ENCODE assay signal across 11 cellular contexts in genomic region chr22:37241351-37242142, GRCh38. TPM values are rescaled to one million over a fixed set of nuclear protein-coding genes. Genes with fewer than 3 reads are reported as not detected.
DNase-seq lines count a peak whose midpoint lies in the region; ATAC-seq and TF ChIP-seq lines count a peak whose summit lies in the region.
"Had no signal": no experiment of that assay in that cellular context is flagged by ENCODE, and none has a peak within 500 bp of the region (broad histone marks: within the 10 kb centered on the region; RNA-seq: fewer than 3 reads in every experiment).

No MANE protein-coding gene starts in this region.

- H3K36me3 ChIP-seq in DND-41 (ENCODE audit: insufficient read depth, low read length): peaks cover 52% of the 10 kb centered on the region
- no peaks in the 10 kb centered on the region for H3K36me3 ChIP-seq in neural progenitor cell
- H3K36me3 ChIP-seq: sigmoid colon had no signal

- H2AFZ ChIP-seq in DND-41 (ENCODE audit: low read depth, low read length): no peak overlapping the region
- no peak overlapping the region for H2AFZ ChIP-seq in neural progenitor cell (replicated peaks)

- H3K4me3 Mint-ChIP-seq in activated naive CD4-positive, alpha-beta T cell treated with anti-CD3 and anti-CD28 coated beads, Interleukin-2, amount 50 U/mL, for 24 hours: peak overlapping the region; percentile 86
- H3K4me3 Mint-ChIP-seq in naive thymus-derived CD8-positive, alpha-beta T cell: peak overlapping the region; percentile 80 to 99 (median 98)
- H3K4me3 Mint-ChIP-seq in neural progenitor cell: no peak overlapping the region

- no peak for ATAC-seq in DND-41 (ENCODE audit: insufficient read depth, low read depth)
- ATAC-seq in naive thymus-derived CD8-positive, alpha-beta T cell: no peak

- no peak for TF ChIP-seq CTCF in DND-41 (IDR thresholded peaks at IDR 0.05; ENCODE audit: borderline replicate concordance, extremely low read depth, low read length, poor library complexity, severe bottlenecking)
- no peak for TF ChIP-seq CTCF in neural progenitor cell (IDR thresholded peaks at IDR 0.05)

- H3K27me3 ChIP-seq in DND-41 (ENCODE audit: insufficient read depth, low read length, poor library complexity) (no peaks in the 10 kb centered on the region), neural progenitor cell (no peaks in the 10 kb centered on the region)

- H3K4me2 ChIP-seq in DND-41 (ENCODE audit: insufficient read depth, low read length) (peak overlapping the region; percentile 87), neural progenitor cell (no peak overlapping the region)

- H3K36me3 Mint-ChIP-seq in activated naive CD4-positive, alpha-beta T cell treated with anti-CD3 and anti-CD28 coated beads, Interleukin-2, amount 50 U/mL, for 24 hours: peaks cover 22% of the 10 kb centered on the region
- peaks cover 9 to 43% (median 23%) of the 10 kb centered on the region in 3 donors for H3K36me3 Mint-ChIP-seq in naive thymus-derived CD8-positive, alpha-beta T cell
- H3K36me3 Mint-ChIP-seq in neural progenitor cell: no peaks in the 10 kb centered on the region

- peak overlapping the region; percentile 84 for H3K27ac Mint-ChIP-seq in activated naive CD4-positive, alpha-beta T cell treated with anti-CD3 and anti-CD28 coated beads, Interleukin-2, amount 50 U/mL, for 24 hours
- H3K27ac Mint-ChIP-seq in naive thymus-derived CD8-positive, alpha-beta T cell: peak overlapping the region; percentile 86 to 100 (median 98)
- no peak overlapping the region for H3K27ac Mint-ChIP-seq in neural progenitor cell

- DNase-seq in DND-41 (no peak), Kasumi-1 (lab: John Stamatoyannopoulos, UW) (peak; percentile 7 to 11), DMS153 treated with DMSO at 0.1 percent for 48 hours (lab: John Stamatoyannopoulos, UW; ENCODE audit: unreplicated experiment) (no peak), HCEC 1CT (no peak), anterior cingulate cortex (lab: John Stamatoyannopoulos, UW) (no peak), neural progenitor cell (ENCODE audit: low spot score) (no peak)
- peak in 1 of 10 donors; percentile 47 for DNase-seq in naive thymus-derived CD8-positive, alpha-beta T cell

- no peaks in the 10 kb centered on the region for H3K9me3 ChIP-seq in DND-41 (ENCODE audit: insufficient read depth, low read length, severe bottlenecking)
- H3K9me3 ChIP-seq in neural progenitor cell (ENCODE audit: low read depth): no peaks in the 10 kb centered on the region
- H3K9me3 ChIP-seq: sigmoid colon had no signal

- H3K4me3 ChIP-seq in DND-41 (ENCODE audit: low read depth in 1 of 2, low read length in 2 of 2): peak overlapping the region in 1 of 2 experiments; percentile 85; a peak in 2 of 4 replicates
- H3K4me3 ChIP-seq in neural progenitor cell: no peak overlapping the region
- H3K4me3 ChIP-seq: sigmoid colon had no signal

- H3K4me1 Mint-ChIP-seq in activated naive CD4-positive, alpha-beta T cell treated with anti-CD3 and anti-CD28 coated beads, Interleukin-2, amount 50 U/mL, for 24 hours: peaks cover 63% of the 10 kb centered on the region
- H3K4me1 Mint-ChIP-seq in naive thymus-derived CD8-positive, alpha-beta T cell: peaks cover 44 to 75% (median 73%) of the 10 kb centered on the region in 4 donors
- H3K4me1 Mint-ChIP-seq in neural progenitor cell: peaks cover 17% of the 10 kb centered on the region

- peaks cover 52% of the 10 kb centered on the region for H4K20me1 ChIP-seq in DND-41 (ENCODE audit: insufficient read depth, low read length)
- no peaks in the 10 kb centered on the region for H4K20me1 ChIP-seq in neural progenitor cell (ENCODE audit: low read depth)

- peak overlapping the region; percentile 94 for H3K27ac ChIP-seq in DND-41 (ENCODE audit: low read length)
- no peak overlapping the region for H3K27ac ChIP-seq in neural progenitor cell
- H3K27ac ChIP-seq: sigmoid colon had no signal

- no peaks in the 10 kb centered on the region for H3K27me3 Mint-ChIP-seq in activated naive CD4-positive, alpha-beta T cell treated with anti-CD3 and anti-CD28 coated beads, Interleukin-2, amount 50 U/mL, for 24 hours
- no peaks in the 10 kb centered on the region for H3K27me3 Mint-ChIP-seq in naive thymus-derived CD8-positive, alpha-beta T cell
- H3K27me3 Mint-ChIP-seq in neural progenitor cell (ENCODE audit: insufficient read depth, low read depth): peaks cover 5% of the 10 kb centered on the region

- POLR2A ChIA-PET in naive thymus-derived CD8-positive, alpha-beta T cell (lab: Charles Lee): interaction anchor here (0.5 to 27.3 kb wide), 28 partner anchors 10 to 910 kb away, joined by 3 to 1090 read pairs (median 4); partner anchors contain the start of genes CYTH4, GGA1, IL2RB and MFNG

- H3K9ac ChIP-seq in DND-41 (ENCODE audit: low read depth, low read length) (peak overlapping the region; percentile 79), neural progenitor cell (no peak overlapping the region)

- no peaks in the 10 kb centered on the region for H3K9me3 Mint-ChIP-seq in activated naive CD4-positive, alpha-beta T cell treated with anti-CD3 and anti-CD28 coated beads, Interleukin-2, amount 50 U/mL, for 24 hours
- H3K9me3 Mint-ChIP-seq in naive thymus-derived CD8-positive, alpha-beta T cell: no peaks in the 10 kb centered on the region
- H3K9me3 Mint-ChIP-seq in neural progenitor cell: no peaks in the 10 kb centered on the region

- H3K4me1 ChIP-seq in DND-41 (ENCODE audit: insufficient read depth, low read length): peaks cover 66% of the 10 kb centered on the region
- peaks cover 3% of the 10 kb centered on the region for H3K4me1 ChIP-seq in neural progenitor cell
- H3K4me1 ChIP-seq: sigmoid colon had no signal

- H3K79me2 ChIP-seq in DND-41 (ENCODE audit: insufficient read depth, low read length): peaks cover 69% of the 10 kb centered on the region
- H3K79me2 ChIP-seq in neural progenitor cell (ENCODE audit: low read depth): no peaks in the 10 kb centered on the region

- no peaks in the 10 kb centered on the region for H3F3A ChIP-seq in neural progenitor cell (ENCODE audit: low read depth)

RNA-seq across cellular contexts. Expression of gene RAC2, which starts 2.5 kb away (rescaled TPM):
- 100 to 1,000 TPM; 295 to 297 TPM for total RNA-seq in naive thymus-derived CD8-positive, alpha-beta T cell
- polyA plus RNA-seq in naive thymus-derived CD8-positive, alpha-beta T cell: 1,000 to 10,000 TPM in 2 of 3 donors, 100 to 1,000 TPM in 1; 740 to 1,115 (median 1,110) TPM
- 1.7 and 2.1 TPM in 2 replicates for total RNA-seq in neural progenitor cell (ENCODE audit: low replicate concordance)

RNA-seq across cellular contexts. Expression of gene SSTR3, which starts 29.3 kb away (rescaled TPM):
- total RNA-seq in naive thymus-derived CD8-positive, alpha-beta T cell: 10 to 100 TPM; 13.5 to 13.7 TPM
- polyA plus RNA-seq in naive thymus-derived CD8-positive, alpha-beta T cell: 1 to 10 TPM; 2.9 to 7.3 (median 4.2) TPM
- total RNA-seq in neural progenitor cell (ENCODE audit: low replicate concordance): 0.19 and 0.53 TPM in 2 replicates
- total RNA-seq: dermis blood vessel endothelial cell, kidney epithelial cell had no signal

RNA-seq across cellular contexts. Expression of gene CYTH4, which starts 40.8 kb away (rescaled TPM):
- total RNA-seq in naive thymus-derived CD8-positive, alpha-beta T cell: 100 to 1,000 TPM; 177 to 193 TPM
- polyA plus RNA-seq in naive thymus-derived CD8-positive, alpha-beta T cell: 10 to 100 TPM; 48.9 to 60.8 (median 54.6) TPM
- total RNA-seq in neural progenitor cell (ENCODE audit: low replicate concordance): not detected in 2 replicates
- total RNA-seq: kidney epithelial cell had no signal

RNA-seq across cellular contexts. Expression of gene C1QTNF6, which starts 53.5 kb away (rescaled TPM):
- 10 to 100 TPM; 24.6 to 25.7 TPM for total RNA-seq in naive thymus-derived CD8-positive, alpha-beta T cell
- 1 to 10 TPM in 2 of 3 donors, under 1 TPM in 1; 0.68 to 4.0 (median 1.7) TPM for polyA plus RNA-seq in naive thymus-derived CD8-positive, alpha-beta T cell
- total RNA-seq in neural progenitor cell (ENCODE audit: low replicate concordance): 7.2 and 12.2 TPM in 2 replicates

Comparison
In these comparisons a context has a peak if more than half of its experiments do, and no peak if none do; other contexts are left out.
1. DNase-seq: peak in Kasumi-1 (2 of 2); none in DND-41 (single experiment), DMS153 treated with DMSO at 0.1 percent for 48 hours (single experiment), HCEC 1CT (single experiment), anterior cingulate cortex (0 of 58) and neural progenitor cell (single experiment).
2. RNA of gene RAC2, which starts 2.5 kb away (total RNA-seq): 295 to 297 TPM in naive thymus-derived CD8-positive, alpha-beta T cell; 1.7 to 2.1 TPM in neural progenitor cell; every median in the first group is over 10 times any median in the second.
3. RNA of gene CYTH4, which starts 40.8 kb away (total RNA-seq): 177 to 193 TPM in naive thymus-derived CD8-positive, alpha-beta T cell; not detected in neural progenitor cell; every median in the first group is over 100 times any median in the second.